20 cellular contexts compared by ENCODE assay signal in the genomic region with DNA sequence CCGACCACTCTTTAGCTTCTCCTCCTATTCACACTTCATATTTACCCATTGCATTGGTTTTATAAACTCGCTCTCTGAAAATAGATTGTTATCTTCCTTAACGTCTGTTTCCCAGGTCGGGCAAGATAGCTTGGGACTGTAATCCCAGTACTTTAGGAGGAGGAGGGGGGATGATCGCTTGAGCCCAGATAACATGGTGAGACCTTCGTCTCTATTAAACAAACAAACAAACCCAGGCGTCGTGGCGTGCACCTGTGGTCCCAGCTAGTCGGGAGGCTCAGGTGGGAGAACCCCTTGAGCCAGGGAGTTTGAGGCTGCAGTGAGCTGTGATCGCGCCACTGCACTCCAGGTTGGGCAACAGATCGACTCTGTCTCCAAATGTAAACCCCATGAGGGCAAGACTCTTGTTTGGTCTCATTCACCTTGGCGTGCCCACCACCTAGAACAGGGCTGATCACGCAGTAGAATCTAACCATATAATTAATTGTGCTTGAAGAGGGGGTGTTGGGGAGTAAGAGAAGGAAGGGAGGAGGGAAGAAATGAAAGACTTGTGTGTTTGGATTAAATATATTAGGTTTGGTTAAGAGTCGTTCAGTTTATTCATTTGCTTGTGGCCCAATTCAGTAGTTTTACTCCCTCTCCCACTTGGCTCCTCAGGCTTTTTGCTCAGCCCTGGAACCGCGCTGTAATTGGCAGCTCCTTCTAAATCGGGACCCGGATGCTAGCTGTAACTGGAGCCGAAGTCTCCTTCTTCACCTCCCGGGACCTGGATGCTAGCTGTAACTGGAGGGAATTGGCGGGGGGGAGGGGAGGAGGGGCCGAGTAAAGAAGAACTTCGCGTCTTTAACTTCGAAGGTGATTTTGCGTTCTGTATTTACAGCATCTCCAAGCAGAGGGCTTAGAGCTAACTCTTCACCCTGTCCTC. TPM values are rescaled to one million over a fixed set of nuclear protein-coding genes. Genes with fewer than 3 reads are reported as not detected.
DNase-seq lines count a peak whose midpoint lies in the region; ATAC-seq, FAIRE-seq and TF ChIP-seq lines count a peak whose summit lies in the region.
"Had no signal": no experiment of that assay in that cellular context is flagged by ENCODE, and none has a peak within 500 bp of the region (broad histone marks: within the 10 kb centered on the region; RNA-seq: fewer than 3 reads in every experiment).

No MANE protein-coding gene starts in this region.

- TF ChIP-seq POLR2A in endothelial cell of umbilical vein (IDR thresholded peaks at IDR 0.05; ENCODE audit: low read depth, low read length) (no peak), stomach (IDR thresholded peaks at IDR 0.05) (no peak)

- H3K36me3 Mint-ChIP-seq in activated CD4-positive, alpha-beta T cell treated with anti-CD3 and anti-CD28 coated beads, Interleukin-2, amount 10 ng/mL, durations not matched to agents 24 days and 14 days (ENCODE audit: low read depth), result peaks cover 20% of the 10 kb centered on the region
- H3K36me3 Mint-ChIP-seq in T-cell, result peaks cover 11% of the 10 kb centered on the region

- H2BK15ac ChIP-seq in neuronal stem cell (ENCODE audit: low read length), result no peak overlapping the region

- H3K4me1 Mint-ChIP-seq in activated CD4-positive, alpha-beta T cell treated with anti-CD3 and anti-CD28 coated beads, Interleukin-2, amount 10 ng/mL, durations not matched to agents 24 days and 14 days, result peaks cover 37% of the 10 kb centered on the region
- H3K4me1 Mint-ChIP-seq in T-cell, result peaks cover 22 to 48% (median 36%) of the 10 kb centered on the region in 3 donors

- no peak overlapping the region for H3K14ac ChIP-seq in neuronal stem cell (ENCODE audit: low read length)

- H3K9me1 ChIP-seq in endothelial cell of umbilical vein (replicated peaks; ENCODE audit: control insufficient read depth, extremely low read depth, insufficient read depth, low read length), result no peaks in the 10 kb centered on the region

- no peaks in the 10 kb centered on the region for H3K79me2 ChIP-seq in endothelial cell of umbilical vein (ENCODE audit: control insufficient read depth, insufficient read depth, low read length)

- peak overlapping the region; percentile 6 for H3K4me3 Mint-ChIP-seq in activated CD4-positive, alpha-beta T cell treated with anti-CD3 and anti-CD28 coated beads, Interleukin-2, amount 10 ng/mL, durations not matched to agents 24 days and 14 days
- H3K4me3 Mint-ChIP-seq in T-cell, result peak overlapping the region in 2 of 3 donors; percentile 51 to 54

- H3K9me3 Mint-ChIP-seq in activated CD4-positive, alpha-beta T cell treated with anti-CD3 and anti-CD28 coated beads, Interleukin-2, amount 10 ng/mL, durations not matched to agents 24 days and 14 days, result peaks cover 26% of the 10 kb centered on the region
- H3K9me3 Mint-ChIP-seq in T-cell, result peaks cover 5 to 17% (median 15%) of the 10 kb centered on the region in 3 donors

- H3K27me3 ChIP-seq in endothelial cell of umbilical vein (ENCODE audit: control insufficient read depth in 2 of 2, insufficient read depth in 2 of 2, low read length in 2 of 2) (peaks cover 70 to 98% of the 10 kb centered on the region in 2 experiments), neuronal stem cell (ENCODE audit: control insufficient read depth in 3 of 3, insufficient read depth in 3 of 3, low read depth in 1 of 3, low read length in 3 of 3) (peaks cover 51 to 99% (median 85%) of the 10 kb centered on the region in 3 experiments), stomach (peaks cover 57 to 100% (median 97%) of the 10 kb centered on the region in 3 donors)

- no peak overlapping the region for H3K4ac ChIP-seq in neuronal stem cell (ENCODE audit: low read length)

- H3K79me1 ChIP-seq in neuronal stem cell (ENCODE audit: low read depth, low read length), result no peaks in the 10 kb centered on the region

- TF ChIP-seq CTCF in endothelial cell of umbilical vein (IDR thresholded peaks at IDR 0.05; ENCODE audit: extremely low read depth in 1 of 2, insufficient read depth in 1 of 2, low read depth in 1 of 2, low read length in 2 of 2), result no peak
- no peak for TF ChIP-seq CTCF in stomach (IDR thresholded peaks at IDR 0.05)

- no peak overlapping the region for H4K91ac ChIP-seq in neuronal stem cell (ENCODE audit: low read depth, low read length, poor library complexity)

- ATAC-seq in T-cell (replicated peaks in 1 of 4), result no peak
- no peak for ATAC-seq in GM21360 (IDR thresholded peaks at IDR 0.05; ENCODE audit: unreplicated experiment)
- ATAC-seq: A549, PC-3 had no signal

- H3K9me3 ChIP-seq in endothelial cell of umbilical vein (replicated peaks; ENCODE audit: control insufficient read depth, insufficient read depth, low read length) (no peaks in the 10 kb centered on the region), neuronal stem cell (replicated peaks in 1 of 2; ENCODE audit: control insufficient read depth in 2 of 2, insufficient read depth in 1 of 2, low read depth in 1 of 2, low read length in 2 of 2) (peaks cover 3 to 14% of the 10 kb centered on the region in 2 donors), stomach (peaks cover 0 to 36% (median 14%) of the 10 kb centered on the region in 4 donors)
- H3K9me3 ChIP-seq: A549, vagina had no signal

- peaks cover 2% of the 10 kb centered on the region for H4K20me1 ChIP-seq in endothelial cell of umbilical vein (replicated peaks; ENCODE audit: control insufficient read depth, extremely low read depth, insufficient read depth, low read length)

- H4K8ac ChIP-seq in neuronal stem cell (ENCODE audit: low read depth, low read length), result no peak overlapping the region

- H2AK5ac ChIP-seq in neuronal stem cell (ENCODE audit: low read depth, low read length), result no peak overlapping the region

- peaks cover 90% of the 10 kb centered on the region for H3K27me3 Mint-ChIP-seq in activated CD4-positive, alpha-beta T cell treated with anti-CD3 and anti-CD28 coated beads, Interleukin-2, amount 10 ng/mL, durations not matched to agents 24 days and 14 days
- peaks cover 86 to 92% of the 10 kb centered on the region in 2 donors for H3K27me3 Mint-ChIP-seq in T-cell

- DNase-seq in activated CD4-positive, alpha-beta T cell treated with anti-CD3 and anti-CD28 coated beads, Interleukin-2, amount 10 ng/mL, durations not matched to agents 24 days and 14 days, result peak; percentile 63
- DNase-seq in activated CD4-positive, alpha-beta T cell treated with anti-CD3 and anti-CD28 coated beads for 1 hour, result no peak
- DNase-seq in T-cell (no peak), endothelial cell of umbilical vein (ENCODE audit: low read depth, low spot score) (no peak), neuronal stem cell (ENCODE audit: low spot score) (peak; percentile 31), GF-D8 (lab: John Stamatoyannopoulos, UW) (no peak), stomach (no peak)
- DNase-seq: activated gamma-delta T cell treated with Interleukin-2 at 50 U/mL for 16 hours; central memory CD4-positive, alpha-beta T cell; NCI-H1930; NCI-H524; PC-3; stimulated activated CD4-positive, alpha-beta T cell treated with anti-CD3 and anti-CD28 coated beads, Interleukin-2, amount 100 ng/mL, for 48 hours; SW 1271 had no signal

- 100% methylated on average over 1 of the region's 28 CpGs; no CpG with 5 or more reads in 1 of the 2 donors for WGBS in neuronal stem cell (ENCODE audit: extremely low coverage in 2 of 2, insufficient read length in 2 of 2, insufficient replicate concordance in 1 of 2), 2 donors
- 7 to 13% (median 12%) methylated on average over 28 of the region's 28 CpGs for WGBS in stomach, 5 donors

- CTCF ChIA-PET in T-cell (lab: Charles Lee) (interaction anchor here in 1 of 2 donors (0.6 to 2.3 kb wide), 3 partner anchors 15 to 156 kb away, joined by 3 to 8 read pairs (median 5); no protein-coding TSS in a partner anchor), endothelial cell of umbilical vein (lab: Charles Lee) (interaction anchor here (0.9 to 4.7 kb wide), 14 partner anchors 8 to 275 kb away, joined by 3 to 47 read pairs (median 5); partner anchors contain the start of gene CDKN2B)

- H3K4me1 ChIP-seq in endothelial cell of umbilical vein (ENCODE audit: control insufficient read depth, extremely low read depth, insufficient read depth, low read length) (peaks cover 35% of the 10 kb centered on the region), neuronal stem cell (ENCODE audit: control insufficient read depth in 2 of 2, insufficient read depth in 1 of 2, low read depth in 1 of 2, low read length in 2 of 2) (peaks cover 2 to 9% of the 10 kb centered on the region in 2 donors), stomach (peaks cover 11 to 48% (median 34%) of the 10 kb centered on the region in 4 donors)
- H3K4me1 ChIP-seq: A549 had no signal

- no peaks in the 10 kb centered on the region for H3K36me3 ChIP-seq in endothelial cell of umbilical vein (ENCODE audit: control insufficient read depth in 2 of 2, extremely low read depth in 1 of 2, insufficient read depth in 2 of 2, low read length in 2 of 2)
- H3K36me3 ChIP-seq in neuronal stem cell (replicated peaks in 1 of 2; ENCODE audit: control insufficient read depth in 2 of 2, insufficient read depth in 2 of 2, low read length in 2 of 2), result no peaks in the 10 kb centered on the region
- H3K36me3 ChIP-seq in stomach, result no peaks in the 10 kb centered on the region
- H3K36me3 ChIP-seq: vagina had no signal

- H3K4me2 ChIP-seq in endothelial cell of umbilical vein (ENCODE audit: insufficient read depth, low read length) (no peak overlapping the region), neuronal stem cell (ENCODE audit: insufficient read depth, low read length, poor library complexity, severe bottlenecking) (no peak overlapping the region)
- H3K4me2 ChIP-seq: A549 had no signal

- H3K27ac ChIP-seq in endothelial cell of umbilical vein (ENCODE audit: insufficient read depth, low read depth, low read length) (no peak overlapping the region), neuronal stem cell (replicated peaks; ENCODE audit: low read length) (no peak overlapping the region), stomach (no peak overlapping the region)
- H3K27ac ChIP-seq: A549, vagina had no signal

- H3K9ac ChIP-seq in endothelial cell of umbilical vein (replicated peaks; ENCODE audit: extremely low read depth, insufficient read depth, low read length) (no peak overlapping the region), neuronal stem cell (ENCODE audit: low read depth, low read length, poor library complexity) (no peak overlapping the region)

- no peak overlapping the region for H2BK5ac ChIP-seq in neuronal stem cell (ENCODE audit: low read length)

- H2BK120ac ChIP-seq in neuronal stem cell (ENCODE audit: low read depth, low read length), result no peak overlapping the region

- POLR2A ChIA-PET in T-cell (lab: Charles Lee) (interaction anchor here in 1 of 2 donors (0.7 kb wide), 1 partner anchor 14 kb away, joined by 5 read pairs; no protein-coding TSS in a partner anchor), endothelial cell of umbilical vein (lab: Charles Lee) (interaction anchor here (0.6 to 0.7 kb wide), 3 partner anchors 54 to 533 kb away, joined by 3 to 11 read pairs (median 6); no protein-coding TSS in a partner anchor)

- intact Hi-C loops in activated CD4-positive, alpha-beta T cell treated with anti-CD3 and anti-CD28 coated beads, Interleukin-2, amount 10 ng/mL, durations not matched to agents 24 days and 14 days (cut with micrococcal nuclease), result loop anchor here (5.0 kb wide), 2 partner anchors 137 to 478 kb away; partner anchors contain the start of gene DMRTA1
- intact Hi-C loops in endothelial cell of umbilical vein (cut with micrococcal nuclease) (loop anchor here (2.0 kb wide), 1 partner anchor 40 kb away; the partner anchor contains the start of gene CDKN2B), stomach (cut with DNase I; ENCODE audit: low total_unique reads) (no loop called here)

- TF ChIP-seq EP300 in stomach (IDR thresholded peaks at IDR 0.05), result no peak

- no peak overlapping the region for H2AFZ ChIP-seq in endothelial cell of umbilical vein (ENCODE audit: low read depth, low read length)
- peak overlapping the region; percentile 72 for H2AFZ ChIP-seq in neuronal stem cell (ENCODE audit: low read length)

- H3K27ac Mint-ChIP-seq in activated CD4-positive, alpha-beta T cell treated with anti-CD3 and anti-CD28 coated beads, Interleukin-2, amount 10 ng/mL, durations not matched to agents 24 days and 14 days, result peak overlapping the region; percentile 86
- H3K27ac Mint-ChIP-seq in T-cell, result peak overlapping the region; percentile 67 to 79

- BruUV-seq in endothelial cell of umbilical vein (replicated peaks; lab: Mats Ljungman, UMichigan), result no TSS peak

- no peak overlapping the region for H3K18ac ChIP-seq in neuronal stem cell (ENCODE audit: low read length)

- no peak for FAIRE-seq in endothelial cell of umbilical vein (lab: Jason Lieb, UNC)
- FAIRE-seq: A549, GM19239, HTR-8/SVneo had no signal

- H3K4me3 ChIP-seq in endothelial cell of umbilical vein (replicated peaks in 1 of 3; ENCODE audit: insufficient read depth in 1 of 3, low read depth in 1 of 3, low read length in 3 of 3), result no peak overlapping the region
- peak overlapping the region in 1 of 2 donors; percentile 18 for H3K4me3 ChIP-seq in neuronal stem cell (ENCODE audit: low read length in 2 of 2)
- no peak overlapping the region for H3K4me3 ChIP-seq in stomach
- H3K4me3 ChIP-seq: A549, vagina had no signal

- dilution Hi-C loops in endothelial cell of umbilical vein (cut with MboI; ENCODE audit: extremely low pct_ligation_motif_present, low sequenced_read_pairs), result no loop called here

- no peak overlapping the region for H2BK12ac ChIP-seq in neuronal stem cell (ENCODE audit: low read length)

- no peak overlapping the region for H3K23ac ChIP-seq in neuronal stem cell (ENCODE audit: low read depth, low read length, poor library complexity)

RNA-seq across cellular contexts. Expression of gene CDKN2A, which starts 24.9 kb away (rescaled TPM):
- total RNA-seq in activated CD4-positive, alpha-beta T cell treated with anti-CD3 and anti-CD28 coated beads, Interleukin-2, amount 10 ng/mL, durations not matched to agents 24 days and 14 days, result 2.5 and 3.7 TPM in 2 replicates
- total RNA-seq in T-cell (1 to 10 TPM; 3.6 to 9.3 (median 4.6) TPM), endothelial cell of umbilical vein (8.5 and 9.3 TPM in 2 replicates), stomach (10 to 100 TPM in 1 of 5 donors, under 1 TPM in 1, not detected in 3; 0.73 to 47.3 TPM)
- polyA plus RNA-seq in endothelial cell of umbilical vein (10.7 and 14.1 TPM in 2 replicates), stomach (1 to 10 TPM in 2 of 3 donors, not detected in 1; 1.9 to 3.2 TPM)
- 5.8 and 8.1 TPM in 2 replicates for polyA plus RNA-seq in endothelial cell of umbilical vein (2011; cell fraction: cytosol; rRNA removed)
- polyA plus RNA-seq in endothelial cell of umbilical vein (2011; cell fraction: nucleus; rRNA removed), result 5.2 and 5.3 TPM in 2 replicates
- 13.2 and 23.8 TPM in 2 replicates for polyA plus RNA-seq in endothelial cell of umbilical vein (2012)
- polyA minus RNA-seq in endothelial cell of umbilical vein, result 2.5 and 2.9 TPM in 2 replicates
- 182 TPM for polyA minus RNA-seq in endothelial cell of umbilical vein (2011; cell fraction: cytosol; rRNA and poly(A)+ RNA removed)
- polyA minus RNA-seq in endothelial cell of umbilical vein (2011; cell fraction: nucleus; rRNA and poly(A)+ RNA removed), result 3.3 and 3.8 TPM in 2 replicates
- 0.10 TPM for polyA plus RNA-seq in neuronal stem cell (2013, experiment 1 of 2)
- 0.12 TPM for polyA plus RNA-seq in neuronal stem cell (2013, experiment 2 of 2)
- total RNA-seq: MCF 10A had no signal
- polyA plus RNA-seq: A549 had no signal

RNA-seq across cellular contexts. Expression of gene CDKN2B-AS1, which starts 25.3 kb away (rescaled TPM):
- total RNA-seq in activated CD4-positive, alpha-beta T cell treated with anti-CD3 and anti-CD28 coated beads, Interleukin-2, amount 10 ng/mL, durations not matched to agents 24 days and 14 days, result 0.42 and 0.78 TPM in 2 replicates
- total RNA-seq in T-cell (1 to 10 TPM; 1.1 to 1.5 (median 1.4) TPM), endothelial cell of umbilical vein (1.9 and 2.4 TPM in 2 replicates), stomach (1 to 10 TPM in 2 of 5 donors, under 1 TPM in 1, not detected in 2; 0.73 to 1.6 (median 1.4) TPM)
- polyA plus RNA-seq in endothelial cell of umbilical vein (0.27 and 0.44 TPM in 2 replicates), stomach (1 to 10 TPM in 1 of 3 donors, under 1 TPM in 1, not detected in 1; 0.48 to 1.1 TPM)
- polyA plus RNA-seq in endothelial cell of umbilical vein (2011; cell fraction: cytosol; rRNA removed), result 0.22 and 0.47 TPM in 2 replicates
- polyA plus RNA-seq in endothelial cell of umbilical vein (2011; cell fraction: nucleus; rRNA removed), result 3.1 and 3.8 TPM in 2 replicates
- 0.61 and 1.1 TPM in 2 replicates for polyA plus RNA-seq in endothelial cell of umbilical vein (2012)
- polyA minus RNA-seq in endothelial cell of umbilical vein, result 1.8 and 2.7 TPM in 2 replicates
- polyA minus RNA-seq in endothelial cell of umbilical vein (2011; cell fraction: cytosol; rRNA and poly(A)+ RNA removed), result 5.3 TPM
- 5.0 and 10.3 TPM in 2 replicates for polyA minus RNA-seq in endothelial cell of umbilical vein (2011; cell fraction: nucleus; rRNA and poly(A)+ RNA removed)
- 0.06 TPM for polyA plus RNA-seq in neuronal stem cell (2013, experiment 1 of 2)
- polyA plus RNA-seq in neuronal stem cell (2013, experiment 2 of 2), result 0.03 TPM
- total RNA-seq: MCF 10A had no signal
- polyA plus RNA-seq: A549 had no signal

RNA-seq across cellular contexts. Expression of gene CDKN2B, which starts 39.8 kb away (rescaled TPM):
- total RNA-seq in activated CD4-positive, alpha-beta T cell treated with anti-CD3 and anti-CD28 coated beads, Interleukin-2, amount 10 ng/mL, durations not matched to agents 24 days and 14 days, result 0.21 and 0.33 TPM in 2 replicates
- total RNA-seq in T-cell, result 1 to 10 TPM in 3 of 5 donors, under 1 TPM in 2; 0.33 to 4.4 (median 1.4) TPM
- 2.1 and 2.3 TPM in 2 replicates for total RNA-seq in endothelial cell of umbilical vein
- 1.6 and 2.1 TPM in 2 replicates for polyA plus RNA-seq in endothelial cell of umbilical vein
- polyA plus RNA-seq in endothelial cell of umbilical vein (2011; cell fraction: cytosol; rRNA removed), result 1.6 and 2.2 TPM in 2 replicates
- 2.1 and 4.0 TPM in 2 replicates for polyA plus RNA-seq in endothelial cell of umbilical vein (2011; cell fraction: nucleus; rRNA removed)
- 5.7 and 6.0 TPM in 2 replicates for polyA plus RNA-seq in endothelial cell of umbilical vein (2012)
- polyA minus RNA-seq in endothelial cell of umbilical vein, result 0.53 and 3.0 TPM in 2 replicates
- polyA minus RNA-seq in endothelial cell of umbilical vein (2011; cell fraction: cytosol; rRNA and poly(A)+ RNA removed), result 17.0 TPM
- 1.9 and 3.4 TPM in 2 replicates for polyA minus RNA-seq in endothelial cell of umbilical vein (2011; cell fraction: nucleus; rRNA and poly(A)+ RNA removed)
- polyA plus RNA-seq in neuronal stem cell (2013, experiment 1 of 2), result 0.04 TPM
- polyA plus RNA-seq in neuronal stem cell (2013, experiment 2 of 2), result 0.11 TPM
- 100 to 1,000 TPM in 1 of 5 donors, 1 to 10 TPM in 2, under 1 TPM in 1, not detected in 1; 0.58 to 152 (median 3.6) TPM for total RNA-seq in stomach
- 10 to 100 TPM in 1 of 3 donors, 1 to 10 TPM in 2; 4.7 to 12.8 (median 8.6) TPM for polyA plus RNA-seq in stomach
- total RNA-seq: MCF 10A had no signal
- polyA plus RNA-seq: A549 had no signal

Comparison
In these comparisons a context has a peak if more than half of its experiments do, and no peak if none do; other contexts are left out.
1. DNase-seq: peak in activated CD4-positive, alpha-beta T cell treated with anti-CD3 and anti-CD28 coated beads, Interleukin-2, amount 10 ng/mL, durations not matched to agents 24 days and 14 days (single experiment) and neuronal stem cell (single experiment); none in activated CD4-positive, alpha-beta T cell treated with anti-CD3 and anti-CD28 coated beads for 1 hour (single experiment), T-cell (0 of 34), endothelial cell of umbilical vein (single experiment), GF-D8 (single experiment) and stomach (single experiment).